Comparison of ENCODE assay signal across 1 cellular context in genomic region chr22:37676691-37677627, GRCh38.
TF ChIP-seq lines count a peak whose summit lies in the region.

No MANE protein-coding gene starts in this region.

TF ChIP-seq in WTC11, 78 proteins besides CTCF, POLR2A, EP300 and RAD21 (continued from another document):
- 0 out of 2 replicates have a peak, but pooled peaks have one; percentile 84 for TF ChIP-seq ZNF281 (CRISPR knock-in tag; IDR thresholded peaks at IDR 0.05)
- TF ChIP-seq ZMAT4 (CRISPR knock-in tag; IDR thresholded peaks at IDR 0.05) = no peak
- TF ChIP-seq SP1 (CRISPR knock-in tag; conservative IDR thresholded peaks at IDR 0.05) = peak; percentile 66
- TF ChIP-seq FOXK1 (CRISPR knock-in tag; IDR thresholded peaks at IDR 0.05) = peak; percentile 70; the same call in 1 of the 2 replicates
- no peak for TF ChIP-seq SOX15 (CRISPR knock-in tag; IDR thresholded peaks at IDR 0.05)
- no peak for TF ChIP-seq NFYB (CRISPR knock-in tag; conservative IDR thresholded peaks at IDR 0.05; ENCODE audit: low read depth)
- no peak for TF ChIP-seq NR3C1 (CRISPR knock-in tag; conservative IDR thresholded peaks at IDR 0.05; ENCODE audit: low read depth)
- no peak for TF ChIP-seq RORB (CRISPR knock-in tag; IDR thresholded peaks at IDR 0.05)
- TF ChIP-seq STAT6 (CRISPR knock-in tag; conservative IDR thresholded peaks at IDR 0.05; ENCODE audit: low read depth) = no peak
- 0 out of 2 replicates have a peak, but pooled peaks have one; percentile 36 for TF ChIP-seq ZBTB21 (CRISPR knock-in tag; IDR thresholded peaks at IDR 0.05; ENCODE audit: borderline replicate concordance)
- TF ChIP-seq HMGA2 (CRISPR knock-in tag; IDR thresholded peaks at IDR 0.05) = no peak
- TF ChIP-seq NFE2L1 (CRISPR knock-in tag; IDR thresholded peaks at IDR 0.05) = peak; percentile 83; the same call in 1 of the 2 replicates
- TF ChIP-seq E2F1 (CRISPR knock-in tag; IDR thresholded peaks at IDR 0.05) = peak; percentile 53; the same call in 1 of the 2 replicates
- TF ChIP-seq KAT7 (CRISPR knock-in tag; IDR thresholded peaks at IDR 0.05; ENCODE audit: borderline replicate concordance) = no peak
- no peak for TF ChIP-seq SMAD3 (CRISPR knock-in tag; IDR thresholded peaks at IDR 0.05; ENCODE audit: borderline replicate concordance)
- TF ChIP-seq TEAD1 (CRISPR knock-in tag; IDR thresholded peaks at IDR 0.05) = no peak
- TF ChIP-seq CREM (CRISPR knock-in tag; IDR thresholded peaks at IDR 0.05) = no peak; the same call in 1 of the 2 replicates
- TF ChIP-seq CREB1 (CRISPR knock-in tag; IDR thresholded peaks at IDR 0.05) = 0 out of 2 replicates have a peak, but pooled peaks have one; percentile 69
- no peak for TF ChIP-seq GTF2I (CRISPR knock-in tag; conservative IDR thresholded peaks at IDR 0.05)
- TF ChIP-seq USF1 (CRISPR knock-in tag; IDR thresholded peaks at IDR 0.05) = peak; percentile 53; the same call in 1 of the 2 replicates
- TF ChIP-seq, protein P1, sequence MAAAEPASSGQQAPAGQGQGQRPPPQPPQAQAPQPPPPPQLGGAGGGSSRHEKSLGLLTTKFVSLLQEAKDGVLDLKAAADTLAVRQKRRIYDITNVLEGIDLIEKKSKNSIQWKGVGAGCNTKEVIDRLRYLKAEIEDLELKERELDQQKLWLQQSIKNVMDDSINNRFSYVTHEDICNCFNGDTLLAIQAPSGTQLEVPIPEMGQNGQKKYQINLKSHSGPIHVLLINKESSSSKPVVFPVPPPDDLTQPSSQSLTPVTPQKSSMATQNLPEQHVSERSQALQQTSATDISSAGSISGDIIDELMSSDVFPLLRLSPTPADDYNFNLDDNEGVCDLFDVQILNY (CRISPR knock-in tag; IDR thresholded peaks at IDR 0.05) = 0 out of 2 replicates have a peak, but pooled peaks have one; percentile 36
- TF ChIP-seq, protein P2, sequence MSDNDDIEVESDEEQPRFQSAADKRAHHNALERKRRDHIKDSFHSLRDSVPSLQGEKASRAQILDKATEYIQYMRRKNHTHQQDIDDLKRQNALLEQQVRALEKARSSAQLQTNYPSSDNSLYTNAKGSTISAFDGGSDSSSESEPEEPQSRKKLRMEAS (CRISPR knock-in tag; IDR thresholded peaks at IDR 0.05) = peak; percentile 95
- no peak for TF ChIP-seq ZNF671 (CRISPR knock-in tag; IDR thresholded peaks at IDR 0.05)
- TF ChIP-seq GABPB1 (CRISPR knock-in tag; IDR thresholded peaks at IDR 0.05) = 0 out of 2 replicates have a peak, but pooled peaks have one; percentile 9
- TF ChIP-seq, protein P3, sequence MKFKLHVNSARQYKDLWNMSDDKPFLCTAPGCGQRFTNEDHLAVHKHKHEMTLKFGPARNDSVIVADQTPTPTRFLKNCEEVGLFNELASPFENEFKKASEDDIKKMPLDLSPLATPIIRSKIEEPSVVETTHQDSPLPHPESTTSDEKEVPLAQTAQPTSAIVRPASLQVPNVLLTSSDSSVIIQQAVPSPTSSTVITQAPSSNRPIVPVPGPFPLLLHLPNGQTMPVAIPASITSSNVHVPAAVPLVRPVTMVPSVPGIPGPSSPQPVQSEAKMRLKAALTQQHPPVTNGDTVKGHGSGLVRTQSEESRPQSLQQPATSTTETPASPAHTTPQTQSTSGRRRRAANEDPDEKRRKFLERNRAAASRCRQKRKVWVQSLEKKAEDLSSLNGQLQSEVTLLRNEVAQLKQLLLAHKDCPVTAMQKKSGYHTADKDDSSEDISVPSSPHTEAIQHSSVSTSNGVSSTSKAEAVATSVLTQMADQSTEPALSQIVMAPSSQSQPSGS (CRISPR knock-in tag; IDR thresholded peaks at IDR 0.05; ENCODE audit: borderline replicate concordance, low read depth) = no peak
- TF ChIP-seq ZNF232 (CRISPR knock-in tag; IDR thresholded peaks at IDR 0.05) = peak; percentile 80; the same call in 1 of the 2 replicates
- peak; percentile 64; the same call in 1 of the 2 replicates for TF ChIP-seq FOXP1 (CRISPR knock-in tag; IDR thresholded peaks at IDR 0.05; ENCODE audit: borderline replicate concordance)
- no peak for TF ChIP-seq ZNF121 (CRISPR knock-in tag; IDR thresholded peaks at IDR 0.05)
